ENCODE assay signal across 9 cellular contexts in genomic region chr1:94873520-94874351, GRCh38. TPM values are rescaled to one million over a fixed set of nuclear protein-coding genes. Genes with fewer than 3 reads are reported as not detected.
DNase-seq lines count a peak whose midpoint lies in the region; ATAC-seq and TF ChIP-seq lines count a peak whose summit lies in the region.
"Had no signal": no experiment of that assay in that cellular context is flagged by ENCODE, and none has a peak within 500 bp of the region (broad histone marks: within the 10 kb centered on the region; RNA-seq: fewer than 3 reads in every experiment).

No MANE protein-coding gene starts in this region.

- no peaks in the 10 kb centered on the region for H3K9me3 Mint-ChIP-seq in T-helper 2 cell treated with Interferon-gamma antibody and Interleukin-4, amounts not matched to agents 5 μg/mL and 100 μg/mL, for 36 hours
- H3K9me3 Mint-ChIP-seq in CD8-positive, alpha-beta memory T cell: no peaks in the 10 kb centered on the region

- no peak overlapping the region for H3K27ac ChIP-seq in fibroblast of lung (ENCODE audit: insufficient read depth, low read length)
- peak overlapping the region; percentile 42 for H3K27ac ChIP-seq in skeletal muscle tissue (ENCODE audit: low read depth, low read length)
- H3K27ac ChIP-seq in upper lobe of right lung: no peak overlapping the region
- H3K27ac ChIP-seq in CD8-positive, alpha-beta memory T cell (ENCODE audit: low read depth, low read length): no peak overlapping the region
- H3K27ac ChIP-seq: KMS-11 had no signal

- in situ Hi-C loops in ACHN (cut with HindIII; ENCODE audit: low pct_ligation_motif_present, low pct_unique_long_range_greater_than_20kb, low sequenced_read_pairs): no loop called here

- CTCF ChIA-PET in CD8-positive, alpha-beta memory T cell (lab: Charles Lee): interaction anchor here (0.9 to 2.9 kb wide), 2 partner anchors 10 to 19 kb away, joined by 3 to 9 read pairs; no protein-coding TSS in a partner anchor

- DNase-seq in NCI-H2227 treated with DMSO at 0.1 percent for 48 hours (lab: John Stamatoyannopoulos, UW) (peak; percentile 57), fibroblast of lung (ENCODE audit: low read depth in 2 of 2) (peak; percentile 30 to 55), upper lobe of right lung (no peak), ACHN (no peak)
- no peak for DNase-seq in T-helper 2 cell treated with Interferon-gamma antibody and Interleukin-4, amounts not matched to agents 5 μg/mL and 100 μg/mL, for 36 hours (ENCODE audit: low spot score)
- no peak for DNase-seq in CD8-positive, alpha-beta memory T cell

- H3K27ac Mint-ChIP-seq in T-helper 2 cell treated with Interferon-gamma antibody and Interleukin-4, amounts not matched to agents 5 μg/mL and 100 μg/mL, for 36 hours: no peak overlapping the region
- no peak overlapping the region for H3K27ac Mint-ChIP-seq in CD8-positive, alpha-beta memory T cell

- POLR2A ChIA-PET in CD8-positive, alpha-beta memory T cell (lab: Charles Lee): no interaction called here

- ATAC-seq in GM19468 (IDR thresholded peaks at IDR 0.05; ENCODE audit: extremely low read depth, unreplicated experiment) (peak; percentile 45), upper lobe of right lung (no peak)

- TF ChIP-seq CTCF in fibroblast of lung (conservative IDR thresholded peaks at IDR 0.05 in 1 of 2, IDR thresholded peaks at IDR 0.05 in 1 of 2; ENCODE audit: low read depth in 1 of 2, low read length in 2 of 2): no peak
- TF ChIP-seq CTCF in upper lobe of right lung (IDR thresholded peaks at IDR 0.05): no peak

- H3K4me3 Mint-ChIP-seq in T-helper 2 cell treated with Interferon-gamma antibody and Interleukin-4, amounts not matched to agents 5 μg/mL and 100 μg/mL, for 36 hours: no peak overlapping the region
- no peak overlapping the region for H3K4me3 Mint-ChIP-seq in CD8-positive, alpha-beta memory T cell

- no peaks in the 10 kb centered on the region for H3K79me2 ChIP-seq in fibroblast of lung (ENCODE audit: control insufficient read depth, insufficient read depth, low read length)

- H2AFZ ChIP-seq in fibroblast of lung (ENCODE audit: low read length): no peak overlapping the region

- H3K9ac ChIP-seq in fibroblast of lung (ENCODE audit: insufficient read depth, low read length) (no peak overlapping the region), skeletal muscle tissue (ENCODE audit: low read depth in 1 of 3, low read length in 3 of 3) (no peak overlapping the region)
- H3K9ac ChIP-seq: KMS-11 had no signal

- H3K4me3 ChIP-seq in fibroblast of lung (replicated peaks in 1 of 4; ENCODE audit: control extremely low read depth in 1 of 4, insufficient read depth in 1 of 4, low read depth in 3 of 4, low read length in 4 of 4) (no peak overlapping the region), skeletal muscle tissue (ENCODE audit: low read length in 3 of 3) (no peak overlapping the region), upper lobe of right lung (no peak overlapping the region)
- no peak overlapping the region for H3K4me3 ChIP-seq in CD8-positive, alpha-beta memory T cell (ENCODE audit: low read length)

- no peaks in the 10 kb centered on the region for H3K9me3 ChIP-seq in fibroblast of lung (ENCODE audit: control insufficient read depth, insufficient read depth, low read depth, low read length)
- H3K9me3 ChIP-seq in skeletal muscle tissue (ENCODE audit: control insufficient read depth in 3 of 3, low read length in 3 of 3): no peaks in the 10 kb centered on the region
- H3K9me3 ChIP-seq in upper lobe of right lung: no peaks in the 10 kb centered on the region
- no peaks in the 10 kb centered on the region for H3K9me3 ChIP-seq in CD8-positive, alpha-beta memory T cell (ENCODE audit: low read length)

- intact Hi-C loops in upper lobe of right lung (cut with DNase I): no loop called here

- peaks cover 5% of the 10 kb centered on the region for H3K27me3 Mint-ChIP-seq in T-helper 2 cell treated with Interferon-gamma antibody and Interleukin-4, amounts not matched to agents 5 μg/mL and 100 μg/mL, for 36 hours (ENCODE audit: low read depth)
- H3K27me3 Mint-ChIP-seq in CD8-positive, alpha-beta memory T cell: peaks cover 21 to 52% of the 10 kb centered on the region in 2 donors

- H3K36me3 ChIP-seq in fibroblast of lung (ENCODE audit: control insufficient read depth, insufficient read depth, low read length): no peaks in the 10 kb centered on the region
- H3K36me3 ChIP-seq in skeletal muscle tissue (ENCODE audit: control insufficient read depth in 3 of 3, insufficient read depth in 3 of 3, low read length in 3 of 3): no peaks in the 10 kb centered on the region
- H3K36me3 ChIP-seq in upper lobe of right lung: no peaks in the 10 kb centered on the region
- H3K36me3 ChIP-seq in CD8-positive, alpha-beta memory T cell (ENCODE audit: insufficient read depth, low read length): no peaks in the 10 kb centered on the region

- H3K4me2 ChIP-seq in fibroblast of lung (ENCODE audit: extremely low read depth, insufficient read depth, low read length): no peak overlapping the region
- H3K4me2 ChIP-seq: KMS-11 had no signal

- no peaks in the 10 kb centered on the region for H3K36me3 Mint-ChIP-seq in T-helper 2 cell treated with Interferon-gamma antibody and Interleukin-4, amounts not matched to agents 5 μg/mL and 100 μg/mL, for 36 hours (ENCODE audit: low read depth)
- H3K36me3 Mint-ChIP-seq in CD8-positive, alpha-beta memory T cell: no peaks in the 10 kb centered on the region

- peaks cover 7% of the 10 kb centered on the region for H3K4me1 Mint-ChIP-seq in T-helper 2 cell treated with Interferon-gamma antibody and Interleukin-4, amounts not matched to agents 5 μg/mL and 100 μg/mL, for 36 hours (ENCODE audit: low read depth)
- H3K4me1 Mint-ChIP-seq in CD8-positive, alpha-beta memory T cell: no peaks in the 10 kb centered on the region

- no peaks in the 10 kb centered on the region for H3K4me1 ChIP-seq in fibroblast of lung (ENCODE audit: control insufficient read depth, extremely low read depth, insufficient read depth, low read length)
- H3K4me1 ChIP-seq in skeletal muscle tissue (ENCODE audit: control insufficient read depth in 3 of 3, insufficient read depth in 3 of 3, low read length in 3 of 3): peaks cover 0 to 14% (median 6%) of the 10 kb centered on the region in 3 donors
- H3K4me1 ChIP-seq in upper lobe of right lung: no peaks in the 10 kb centered on the region
- H3K4me1 ChIP-seq in CD8-positive, alpha-beta memory T cell (ENCODE audit: insufficient read depth, low read length): no peaks in the 10 kb centered on the region

- H4K20me1 ChIP-seq in fibroblast of lung (ENCODE audit: control insufficient read depth, extremely low read depth, insufficient read depth, low read length): no peaks in the 10 kb centered on the region

- H3K27me3 ChIP-seq in fibroblast of lung (ENCODE audit: control insufficient read depth, insufficient read depth, low read length) (no peaks in the 10 kb centered on the region), skeletal muscle tissue (ENCODE audit: control insufficient read depth in 3 of 3, insufficient read depth in 3 of 3, low read length in 3 of 3) (no peaks in the 10 kb centered on the region), upper lobe of right lung (no peaks in the 10 kb centered on the region)
- H3K27me3 ChIP-seq in CD8-positive, alpha-beta memory T cell (ENCODE audit: insufficient read depth, low read length, poor library complexity, severe bottlenecking): no peaks in the 10 kb centered on the region

RNA-seq across cellular contexts. Expression of gene CNN3, which starts 53.2 kb away (rescaled TPM):
- total RNA-seq in fibroblast of lung: 312 and 601 TPM in 2 replicates
- polyA plus RNA-seq in fibroblast of lung: 637 and 670 TPM in 2 replicates
- 520 and 526 TPM in 2 replicates for polyA plus RNA-seq in fibroblast of lung (2012)
- 153 and 168 TPM in 2 replicates for polyA minus RNA-seq in fibroblast of lung (ENCODE audit: low replicate concordance)
- total RNA-seq in skeletal muscle tissue: 198 TPM
- 215 TPM for total RNA-seq in upper lobe of right lung
- 1 to 10 TPM; 1.6 to 2.3 TPM for total RNA-seq in CD8-positive, alpha-beta memory T cell
- polyA plus RNA-seq in CD8-positive, alpha-beta memory T cell: 2.8 TPM

RNA-seq across cellular contexts. Expression of gene SLC44A3, which starts 53.6 kb away (rescaled TPM):
- total RNA-seq in fibroblast of lung (6.2 and 9.7 TPM in 2 replicates), skeletal muscle tissue (2.6 TPM), upper lobe of right lung (31.6 TPM)
- 2.0 and 3.9 TPM in 2 replicates for polyA plus RNA-seq in fibroblast of lung
- polyA plus RNA-seq in fibroblast of lung (2012): 1.2 and 2.2 TPM in 2 replicates
- 0.30 and 4.2 TPM in 2 replicates for polyA minus RNA-seq in fibroblast of lung (ENCODE audit: low replicate concordance)
- under 1 TPM; 0.31 to 0.47 TPM for total RNA-seq in CD8-positive, alpha-beta memory T cell
- 0.83 TPM for polyA plus RNA-seq in CD8-positive, alpha-beta memory T cell

Comparison
In these comparisons a context has a peak if more than half of its experiments do, and no peak if none do; other contexts are left out.
1. DNase-seq: peak in NCI-H2227 treated with DMSO at 0.1 percent for 48 hours (single experiment) and fibroblast of lung (2 of 2); none in T-helper 2 cell treated with Interferon-gamma antibody and Interleukin-4, amounts not matched to agents 5 μg/mL and 100 μg/mL, for 36 hours (single experiment), upper lobe of right lung (single experiment), ACHN (single experiment) and CD8-positive, alpha-beta memory T cell (0 of 5).
2. RNA of gene CNN3, which starts 53.2 kb away (total RNA-seq): 312 to 601 TPM in fibroblast of lung, 215 TPM in upper lobe of right lung (single experiment) and 198 TPM in skeletal muscle tissue (single experiment); 1.6 to 2.3 TPM in CD8-positive, alpha-beta memory T cell; every median in the first group is over 10 times any median in the second.